In genomic region chr1:44281987-44282703, GRCh38 we compare ENCODE assay signal across 20 cellular contexts.
DNase-seq lines count a peak whose midpoint lies in the region; ATAC-seq and TF ChIP-seq lines count a peak whose summit lies in the region.
"Had no signal": no experiment of that assay in that cellular context is flagged by ENCODE, and none has a peak within 500 bp of the region (broad histone marks: within the 10 kb centered on the region; RNA-seq: fewer than 3 reads in every experiment).

No MANE protein-coding gene starts in this region.

- H3K9me3 ChIP-seq in upper lobe of right lung (no peaks in the 10 kb centered on the region), Peyer's patch (no peaks in the 10 kb centered on the region)

- TF ChIP-seq POLR2A in Peyer's patch (IDR thresholded peaks at IDR 0.05): no peak

- H3K27ac ChIP-seq in upper lobe of right lung (no peak overlapping the region), Peyer's patch (peak overlapping the region in 2 of 4 donors; percentile 53 to 74)
- H3K27ac ChIP-seq: GM23248 had no signal

- DNase-seq in DMS53 (lab: John Stamatoyannopoulos, UW): peak; percentile 44
- no peak for DNase-seq in DMS53 treated with DMSO at 0.1 percent for 48 hours (lab: John Stamatoyannopoulos, UW; ENCODE audit: unreplicated experiment)
- peak; percentile 20 for DNase-seq in MV-4-11 (lab: John Stamatoyannopoulos, UW)
- no peak for DNase-seq in left colon
- DNase-seq in upper lobe of right lung: no peak
- no peak for DNase-seq in NCI-H146 (lab: John Stamatoyannopoulos, UW)
- DNase-seq in Peyer's patch: no peak
- DNase-seq: CD4-positive, CD25-positive, alpha-beta regulatory T cell; COR-L47; DMS 273 treated with DMSO at 0.1 percent for 48 hours; GDM1; GM23248; HCEC 1CT; MM.1S; NCI-H187; NCI-H2107; NCI-H524; NCI-H82; RPMI8226 had no signal

- ATAC-seq in left colon: peak; percentile 25
- peak; percentile 74 for ATAC-seq in upper lobe of right lung
- no peak for ATAC-seq in GM21526 (IDR thresholded peaks at IDR 0.05; ENCODE audit: low FRiP score, unreplicated experiment)

- TF ChIP-seq CTCF in upper lobe of right lung (IDR thresholded peaks at IDR 0.05) (no peak), Peyer's patch (IDR thresholded peaks at IDR 0.05) (no peak)

- H3K4me3 ChIP-seq in upper lobe of right lung (no peak overlapping the region), Peyer's patch (no peak overlapping the region)
- H3K4me3 ChIP-seq: GM23248 had no signal

- H3K4me1 ChIP-seq in upper lobe of right lung (peaks cover 4% of the 10 kb centered on the region), Peyer's patch (peaks cover 0 to 14% (median 2%) of the 10 kb centered on the region in 4 donors)

- intact Hi-C loops in left colon (cut with DNase I, micrococcal nuclease): no loop called here
- intact Hi-C loops in upper lobe of right lung (cut with DNase I): no loop called here

- H3K27me3 ChIP-seq in upper lobe of right lung (no peaks in the 10 kb centered on the region), Peyer's patch (no peaks in the 10 kb centered on the region)

- H3K36me3 ChIP-seq in upper lobe of right lung (peaks cover 26% of the 10 kb centered on the region), Peyer's patch (peaks cover 0 to 15% (median 0%) of the 10 kb centered on the region in 3 donors)

Comparison
In these comparisons a context has a peak if more than half of its experiments do, and no peak if none do; other contexts are left out.
1. DNase-seq: peak in DMS53 (single experiment) and MV-4-11 (single experiment); none in DMS53 treated with DMSO at 0.1 percent for 48 hours (single experiment), left colon (0 of 2), upper lobe of right lung (single experiment), NCI-H146 (single experiment) and Peyer's patch (0 of 3).